1 cellular context compared by ENCODE assay signal in genomic region chr19:7522923-7523667, GRCh38.
TF ChIP-seq lines count a peak whose summit lies in the region.

No MANE protein-coding gene starts in this region.

TF ChIP-seq in HCT116, 20 proteins besides CTCF, POLR2A, EP300 and RAD21 (continued from another document):
- no peak for TF ChIP-seq EZH2phosphoT487 (IDR thresholded peaks at IDR 0.05; ENCODE audit: borderline replicate concordance)
- TF ChIP-seq EZH2 (IDR thresholded peaks at IDR 0.05), result no peak
